ENCODE assay signal across 8 cellular contexts in the genomic region with DNA sequence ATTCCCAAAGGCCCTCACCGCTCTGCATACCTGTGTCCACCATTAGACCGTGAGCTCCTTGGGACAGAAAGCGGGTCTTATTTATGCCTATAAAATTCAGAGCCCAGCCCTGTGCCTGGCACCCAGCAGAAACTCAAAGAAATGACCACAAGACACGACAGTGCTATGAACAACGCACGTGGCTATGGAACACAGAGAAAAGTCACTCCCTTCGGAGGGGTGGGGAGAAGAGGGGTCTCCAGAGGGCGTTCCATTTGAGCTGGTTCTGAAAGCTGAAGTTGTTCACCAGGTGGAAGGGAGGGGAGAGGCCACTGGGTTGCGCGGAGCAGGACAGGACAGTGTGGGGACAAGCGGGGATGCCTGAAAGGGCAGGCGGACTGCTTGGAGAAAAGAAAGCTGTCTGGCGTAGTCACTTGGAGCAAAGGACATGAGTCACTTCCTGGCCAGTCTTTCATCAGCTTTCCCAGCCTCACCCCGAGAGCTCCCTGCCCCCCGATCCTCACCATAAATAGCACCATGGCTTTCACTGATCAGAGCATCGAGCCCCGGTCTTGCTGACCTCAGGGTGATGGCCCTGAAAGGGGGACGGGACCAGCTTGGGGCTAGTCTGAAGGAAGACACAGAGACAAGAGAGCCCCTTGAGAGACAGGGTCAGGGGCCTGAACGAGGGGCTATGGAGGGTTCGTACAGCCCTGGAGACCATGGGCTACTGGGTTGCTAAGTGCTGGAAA. TPM values are rescaled to one million over a fixed set of nuclear protein-coding genes. Genes with fewer than 3 reads are reported as not detected.
A peak's percentile ranks its signal among the peaks of the same experiment; 100 is the strongest.
DNase-seq lines count a peak whose midpoint lies in the region; ATAC-seq and TF ChIP-seq lines count a peak whose summit lies in the region.

No MANE protein-coding gene starts in this region.

- ATAC-seq in HG02588 (IDR thresholded peaks at IDR 0.05; ENCODE audit: unreplicated experiment): no peak

- no peak overlapping the region for H3K4me3 Mint-ChIP-seq in activated T-helper 2 cell treated with anti-CD3 and anti-CD28 coated beads, Interferon-gamma antibody, Interleukin-2, Interleukin-4, amounts not matched to agents 10 μg/mL and 5 μg/mL and 100 μg/mL, durations not matched to agents 14 hours and 24 hours and 36 hours (ENCODE audit: low read depth)
- peak overlapping the region; percentile 75 for H3K4me3 Mint-ChIP-seq in glutamatergic neuron (ENCODE audit: unreplicated experiment)
- peak overlapping the region; percentile 49 for H3K4me3 Mint-ChIP-seq in osteocyte (ENCODE audit: unreplicated experiment)

- peaks cover 42% of the 10 kb centered on the region for H3K4me1 Mint-ChIP-seq in activated T-helper 2 cell treated with anti-CD3 and anti-CD28 coated beads, Interferon-gamma antibody, Interleukin-2, Interleukin-4, amounts not matched to agents 10 μg/mL and 5 μg/mL and 100 μg/mL, durations not matched to agents 14 hours and 24 hours and 36 hours (ENCODE audit: low read depth)
- H3K4me1 Mint-ChIP-seq in glutamatergic neuron (ENCODE audit: low read depth, unreplicated experiment): peaks cover 30% of the 10 kb centered on the region
- peaks cover 49% of the 10 kb centered on the region for H3K4me1 Mint-ChIP-seq in osteocyte (ENCODE audit: unreplicated experiment)

- DNase-seq in AG08395 (ENCODE audit: low spot score): peak; percentile 94
- peak; percentile 54 for DNase-seq in HS-5 (ENCODE audit: low read depth)
- no peak for DNase-seq in activated T-helper 2 cell treated with anti-CD3 and anti-CD28 coated beads, Interferon-gamma antibody, Interleukin-2, Interleukin-4, amounts not matched to agents 10 μg/mL and 5 μg/mL and 100 μg/mL, durations not matched to agents 14 hours and 24 hours and 36 hours (ENCODE audit: low spot score)
- DNase-seq in glutamatergic neuron: no peak
- DNase-seq in osteocyte (ENCODE audit: extremely low spot score, unreplicated experiment): no peak
- no peak for DNase-seq in GM19238 (ENCODE audit: insufficient read length, low spot score)
- DNase-seq in superior temporal gyrus (ENCODE audit: extremely low spot score): no peak

- intact Hi-C loops in activated T-helper 2 cell treated with anti-CD3 and anti-CD28 coated beads, Interferon-gamma antibody, Interleukin-2, Interleukin-4, amounts not matched to agents 10 μg/mL and 5 μg/mL and 100 μg/mL, durations not matched to agents 14 hours and 24 hours and 36 hours (cut with micrococcal nuclease): no loop called here

- peak overlapping the region; percentile 9 for H3K27ac Mint-ChIP-seq in activated T-helper 2 cell treated with anti-CD3 and anti-CD28 coated beads, Interferon-gamma antibody, Interleukin-2, Interleukin-4, amounts not matched to agents 10 μg/mL and 5 μg/mL and 100 μg/mL, durations not matched to agents 14 hours and 24 hours and 36 hours
- H3K27ac Mint-ChIP-seq in glutamatergic neuron (ENCODE audit: unreplicated experiment) (peak overlapping the region; percentile 76), osteocyte (ENCODE audit: unreplicated experiment) (peak overlapping the region; percentile 99)

- no peaks in the 10 kb centered on the region for H3K9me3 Mint-ChIP-seq in activated T-helper 2 cell treated with anti-CD3 and anti-CD28 coated beads, Interferon-gamma antibody, Interleukin-2, Interleukin-4, amounts not matched to agents 10 μg/mL and 5 μg/mL and 100 μg/mL, durations not matched to agents 14 hours and 24 hours and 36 hours
- H3K9me3 Mint-ChIP-seq in glutamatergic neuron (ENCODE audit: unreplicated experiment) (peaks cover 3% of the 10 kb centered on the region), osteocyte (ENCODE audit: unreplicated experiment) (no peaks in the 10 kb centered on the region)

- TF ChIP-seq CTCF in glutamatergic neuron (IDR thresholded peaks at IDR 0.05; ENCODE audit: partially characterized antibody, unreplicated experiment) (no peak), osteocyte (IDR thresholded peaks at IDR 0.05) (no peak)

- H3K36me3 Mint-ChIP-seq in activated T-helper 2 cell treated with anti-CD3 and anti-CD28 coated beads, Interferon-gamma antibody, Interleukin-2, Interleukin-4, amounts not matched to agents 10 μg/mL and 5 μg/mL and 100 μg/mL, durations not matched to agents 14 hours and 24 hours and 36 hours (ENCODE audit: low read depth): peaks cover 57% of the 10 kb centered on the region
- H3K36me3 Mint-ChIP-seq in glutamatergic neuron (ENCODE audit: unreplicated experiment): no peaks in the 10 kb centered on the region
- H3K36me3 Mint-ChIP-seq in osteocyte (ENCODE audit: unreplicated experiment): peaks cover 25% of the 10 kb centered on the region

- H3K27me3 Mint-ChIP-seq in activated T-helper 2 cell treated with anti-CD3 and anti-CD28 coated beads, Interferon-gamma antibody, Interleukin-2, Interleukin-4, amounts not matched to agents 10 μg/mL and 5 μg/mL and 100 μg/mL, durations not matched to agents 14 hours and 24 hours and 36 hours (ENCODE audit: low read depth): no peaks in the 10 kb centered on the region
- H3K27me3 Mint-ChIP-seq in glutamatergic neuron (ENCODE audit: unreplicated experiment): peaks cover 11% of the 10 kb centered on the region
- no peaks in the 10 kb centered on the region for H3K27me3 Mint-ChIP-seq in osteocyte (ENCODE audit: unreplicated experiment)

RNA-seq across cellular contexts. Expression of a gene that starts 28.5 kb away (rescaled TPM):
- total RNA-seq in activated T-helper 2 cell treated with anti-CD3 and anti-CD28 coated beads, Interferon-gamma antibody, Interleukin-2, Interleukin-4, amounts not matched to agents 10 μg/mL and 5 μg/mL and 100 μg/mL, durations not matched to agents 14 hours and 24 hours and 36 hours: 94.1 and 97.0 TPM in 2 replicates
- total RNA-seq in glutamatergic neuron (ENCODE audit: unreplicated experiment) (36.1 TPM), osteocyte (217 and 236 TPM in 2 replicates)

Comparison
In these comparisons a context has a peak if more than half of its experiments do, and no peak if none do; other contexts are left out.
1. DNase-seq: peak in AG08395 (single experiment) and HS-5 (single experiment); none in activated T-helper 2 cell treated with anti-CD3 and anti-CD28 coated beads, Interferon-gamma antibody, Interleukin-2, Interleukin-4, amounts not matched to agents 10 μg/mL and 5 μg/mL and 100 μg/mL, durations not matched to agents 14 hours and 24 hours and 36 hours (single experiment), glutamatergic neuron (single experiment), osteocyte (single experiment), GM19238 (single experiment) and superior temporal gyrus (single experiment).
2. H3K27ac Mint-ChIP-seq: peak in every context shown above with its lines; median percentile 99 in osteocyte; 76 in glutamatergic neuron; 9 in activated T-helper 2 cell treated with anti-CD3 and anti-CD28 coated beads, Interferon-gamma antibody, Interleukin-2, Interleukin-4, amounts not matched to agents 10 μg/mL and 5 μg/mL and 100 μg/mL, durations not matched to agents 14 hours and 24 hours and 36 hours.